In genomic region chr13:113759525-113760137, GRCh38 we compare ENCODE assay signal across 8 cellular contexts. TPM values are rescaled to one million over a fixed set of nuclear protein-coding genes. Genes with fewer than 3 reads are reported as not detected.
DNase-seq lines count a peak whose midpoint lies in the region; ATAC-seq and TF ChIP-seq lines count a peak whose summit lies in the region.

No MANE protein-coding gene starts in this region.

- H3K4me1 Mint-ChIP-seq in CD8-positive, alpha-beta memory T cell = peaks cover 8 to 14% (median 13%) of the 10 kb centered on the region in 3 donors
- peaks cover 15% of the 10 kb centered on the region for H3K4me1 Mint-ChIP-seq in MCF 10A (ENCODE audit: insufficient read depth, unreplicated experiment)
- H3K4me1 Mint-ChIP-seq in stimulated activated memory B cell treated with anti-CD40 and anti-IgM and Interleukin-4, amounts not matched to agents 10 μg/mL and 1 μg/mL and 100 μg/mL, for 72 hours = peaks cover 15% of the 10 kb centered on the region

- H3K4me1 ChIP-seq in CD8-positive, alpha-beta memory T cell (ENCODE audit: insufficient read depth, low read length) = peaks cover 15% of the 10 kb centered on the region
- H3K4me1 ChIP-seq in Karpas-422 (ENCODE audit: low read length) = peaks cover 19% of the 10 kb centered on the region

- no peaks in the 10 kb centered on the region for H3K36me3 ChIP-seq in CD8-positive, alpha-beta memory T cell (ENCODE audit: insufficient read depth, low read length)
- H3K36me3 ChIP-seq in Karpas-422 (ENCODE audit: insufficient read depth, low read length) (no peaks in the 10 kb centered on the region), kidney epithelial cell (ENCODE audit: control insufficient read depth, insufficient read depth, low read length) (no peaks in the 10 kb centered on the region)

- POLR2A ChIA-PET in CD8-positive, alpha-beta memory T cell (lab: Charles Lee) = no interaction called here
- POLR2A ChIA-PET in MCF 10A (lab: Yijun Ruan, JAX) = interaction anchor here (0.7 to 0.9 kb wide), 3 partner anchors 9 to 114 kb away, joined by 3 read pairs; no protein-coding TSS in a partner anchor

- peak overlapping the region; percentile 84 to 93 (median 88) for H3K4me3 Mint-ChIP-seq in CD8-positive, alpha-beta memory T cell
- peak overlapping the region; percentile 78 for H3K4me3 Mint-ChIP-seq in MCF 10A (ENCODE audit: unreplicated experiment)
- peak overlapping the region; percentile 82 for H3K4me3 Mint-ChIP-seq in stimulated activated memory B cell treated with anti-CD40 and anti-IgM and Interleukin-4, amounts not matched to agents 10 μg/mL and 1 μg/mL and 100 μg/mL, for 72 hours

- H3K79me2 ChIP-seq in Karpas-422 (ENCODE audit: low read length) = no peaks in the 10 kb centered on the region

- peaks cover 0 to 2% (median 0%) of the 10 kb centered on the region in 5 donors for H3K9me3 Mint-ChIP-seq in CD8-positive, alpha-beta memory T cell
- H3K9me3 Mint-ChIP-seq in MCF 10A (ENCODE audit: unreplicated experiment) = no peaks in the 10 kb centered on the region
- H3K9me3 Mint-ChIP-seq in stimulated activated memory B cell treated with anti-CD40 and anti-IgM and Interleukin-4, amounts not matched to agents 10 μg/mL and 1 μg/mL and 100 μg/mL, for 72 hours = peaks cover 2% of the 10 kb centered on the region

- H3K4me3 ChIP-seq in CD8-positive, alpha-beta memory T cell (ENCODE audit: low read length) = peak overlapping the region; percentile 65
- peak overlapping the region; percentile 87 for H3K4me3 ChIP-seq in Karpas-422 (ENCODE audit: low read length)
- H3K4me3 ChIP-seq in kidney epithelial cell (ENCODE audit: low read depth, low read length) = peak overlapping the region; percentile 52

- peak overlapping the region in 3 of 8 donors; percentile 31 to 81 (median 38) for H3K27ac Mint-ChIP-seq in CD8-positive, alpha-beta memory T cell
- no peak overlapping the region for H3K27ac Mint-ChIP-seq in MCF 10A (ENCODE audit: low read depth, unreplicated experiment)
- peak overlapping the region; percentile 52 for H3K27ac Mint-ChIP-seq in stimulated activated memory B cell treated with anti-CD40 and anti-IgM and Interleukin-4, amounts not matched to agents 10 μg/mL and 1 μg/mL and 100 μg/mL, for 72 hours

- no peaks in the 10 kb centered on the region for H3K9me3 ChIP-seq in CD8-positive, alpha-beta memory T cell (ENCODE audit: low read length)
- no peaks in the 10 kb centered on the region for H3K9me3 ChIP-seq in Karpas-422 (ENCODE audit: low read length)

- no peaks in the 10 kb centered on the region for H3K9me2 ChIP-seq in Karpas-422 (replicated peaks; ENCODE audit: insufficient read depth, low read length)

- 0 out of 2 replicates have a peak, but pooled peaks cover 4% of the 10 kb centered on the region for H4K20me1 ChIP-seq in Karpas-422 (ENCODE audit: insufficient read depth, low read depth, low read length)

- DNase-seq in CD8-positive, alpha-beta memory T cell = no peak
- DNase-seq in Karpas-422 (no peak), MCF 10A (ENCODE audit: unreplicated experiment) (peak; percentile 18), kidney epithelial cell (ENCODE audit: low read depth) (no peak), SKM-1 treated with dmso at 0.1 percent for 144 hours (lab: John Stamatoyannopoulos, UW; ENCODE audit: unreplicated experiment) (no peak)
- DNase-seq in activated CD4-positive, alpha-beta T cell treated with anti-CD3 and anti-CD28 coated beads for 1 hour = no peak
- DNase-seq in effector CD4-positive, alpha-beta T cell = no peak

- H2AFZ ChIP-seq in Karpas-422 (ENCODE audit: low read length) = peak overlapping the region; percentile 100

- peaks cover 49 to 72% of the 10 kb centered on the region in 2 donors for H3K27me3 Mint-ChIP-seq in CD8-positive, alpha-beta memory T cell
- H3K27me3 Mint-ChIP-seq in MCF 10A (ENCODE audit: insufficient read depth, unreplicated experiment) = no peaks in the 10 kb centered on the region
- peaks cover 51% of the 10 kb centered on the region for H3K27me3 Mint-ChIP-seq in stimulated activated memory B cell treated with anti-CD40 and anti-IgM and Interleukin-4, amounts not matched to agents 10 μg/mL and 1 μg/mL and 100 μg/mL, for 72 hours

- peaks cover 0 to 3% (median 0%) of the 10 kb centered on the region in 3 donors for H3K36me3 Mint-ChIP-seq in CD8-positive, alpha-beta memory T cell
- H3K36me3 Mint-ChIP-seq in MCF 10A (ENCODE audit: insufficient read depth, unreplicated experiment) = peaks cover 5% of the 10 kb centered on the region
- H3K36me3 Mint-ChIP-seq in stimulated activated memory B cell treated with anti-CD40 and anti-IgM and Interleukin-4, amounts not matched to agents 10 μg/mL and 1 μg/mL and 100 μg/mL, for 72 hours = no peaks in the 10 kb centered on the region

- CTCF ChIA-PET in CD8-positive, alpha-beta memory T cell (lab: Charles Lee) = no interaction called here
- CTCF ChIA-PET in MCF 10A (lab: Yijun Ruan, JAX) = no interaction called here

- peak overlapping the region; percentile 92 for H3K9ac ChIP-seq in Karpas-422 (ENCODE audit: low read length)

- peak overlapping the region; percentile 100 for H3K4me2 ChIP-seq in Karpas-422 (ENCODE audit: low read depth, low read length, poor library complexity, severe bottlenecking)

- ATAC-seq in stimulated activated memory B cell treated with anti-CD40 and anti-IgM and Interleukin-4, amounts not matched to agents 10 μg/mL and 1 μg/mL and 100 μg/mL, for 72 hours = no peak

- no peak overlapping the region for H3K27ac ChIP-seq in CD8-positive, alpha-beta memory T cell (ENCODE audit: low read depth, low read length)
- no peak overlapping the region for H3K27ac ChIP-seq in Karpas-422 (ENCODE audit: low read length)

- H3K27me3 ChIP-seq in CD8-positive, alpha-beta memory T cell (ENCODE audit: insufficient read depth, low read length, poor library complexity, severe bottlenecking) = peaks cover 40% of the 10 kb centered on the region
- H3K27me3 ChIP-seq in Karpas-422 (ENCODE audit: low read length) (no peaks in the 10 kb centered on the region), kidney epithelial cell (ENCODE audit: control insufficient read depth, insufficient read depth, low read length) (peaks cover 6% of the 10 kb centered on the region)

- intact Hi-C loops in MCF 10A (cut with micrococcal nuclease) = no loop called here

- TF ChIP-seq CTCF in MCF 10A (IDR thresholded peaks at IDR 0.05; ENCODE audit: unreplicated experiment) = no peak
- TF ChIP-seq CTCF in kidney epithelial cell (IDR thresholded peaks at IDR 0.05; ENCODE audit: insufficient read depth, low read length, poor library complexity, severe bottlenecking) = no peak

- TSS peak; percentile 57 for BruUV-seq in MCF 10A (replicated peaks; lab: Mats Ljungman, UMichigan)

RNA-seq across cellular contexts. Expression of gene TMEM255B, which starts 0.6 kb away (rescaled TPM):
- total RNA-seq in CD8-positive, alpha-beta memory T cell = under 1 TPM; 0.57 to 0.69 TPM
- polyA plus RNA-seq in CD8-positive, alpha-beta memory T cell = not detected
- total RNA-seq in Karpas-422 (2014; rRNA removed; shearing (Covaris generic); ENCODE audit: low replicate concordance) = 0.86 and 1.4 TPM in 2 replicates
- total RNA-seq in MCF 10A (2022) (7.0 and 15.8 TPM in 2 replicates), kidney epithelial cell (6.4 and 11.4 TPM in 2 replicates)
